24 cellular contexts compared by ENCODE assay signal in the genomic region with DNA sequence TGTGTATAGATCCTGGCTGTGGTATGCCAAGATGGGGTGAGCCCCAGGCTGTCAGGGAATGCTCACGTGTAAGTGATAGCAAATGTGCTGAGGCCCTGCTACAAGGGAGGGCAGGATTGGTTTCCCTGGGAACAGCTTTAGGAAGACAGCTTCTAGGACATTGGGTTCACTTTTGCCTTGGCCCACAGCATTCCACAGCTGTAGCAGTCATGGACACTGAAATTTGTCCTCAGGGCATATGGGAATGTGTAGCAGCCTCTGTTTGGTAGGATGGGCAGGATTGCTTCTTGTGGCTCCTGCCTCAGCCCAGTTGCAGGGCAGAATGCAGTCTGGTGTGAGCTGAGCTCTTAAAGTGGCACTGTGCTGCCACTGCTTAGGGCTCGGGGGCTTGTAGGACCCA.
"Had no signal": no experiment of that assay in that cellular context is flagged by ENCODE, and none has a peak within 500 bp of the region (broad histone marks: within the 10 kb centered on the region; RNA-seq: fewer than 3 reads in every experiment).

No MANE protein-coding gene starts in this region.

- H3K36me3 ChIP-seq: gastroesophageal sphincter, left ventricle myocardium inferior, lower lobe of right lung, pancreas, suprapubic skin, thyroid gland, upper lobe of left lung, uterus had no signal

- H3K9me3 ChIP-seq: pancreas, suprapubic skin, thyroid gland, uterus had no signal

- DNase-seq: effector memory CD4-positive, alpha-beta T cell; erythroblast; glutamatergic neuron; kidney; left cardiac atrium; left ventricle myocardium inferior; lower lobe of right lung; mesenchymal stem cell; midbrain; nucleus accumbens; pancreas; right cardiac atrium; stimulated activated CD4-positive, alpha-beta T cell treated with anti-CD3 and anti-CD28 coated beads, Interleukin-4, amount 100 ng/mL, for 1 hour; stimulated activated CD8-positive, alpha-beta memory T cell treated with anti-CD3 and anti-CD28 coated beads, Interleukin-4, amount 100 ng/mL, for 48 hours; stimulated activated naive CD8-positive, alpha-beta T cell treated with anti-CD3 and anti-CD28 coated beads, Interleukin-15, Interleukin-2, amounts not matched to agents 100 U/mL and 50 U/mL, for 24 hours; thyroid gland; upper lobe of left lung; uterus had no signal

- H2AFZ ChIP-seq: neural progenitor cell had no signal

- H3K9ac ChIP-seq: neural progenitor cell had no signal

- H3K4me2 ChIP-seq: neural progenitor cell, smooth muscle cell had no signal

- H3K27me3 ChIP-seq: gastroesophageal sphincter, neural progenitor cell, pancreas, suprapubic skin, thyroid gland, upper lobe of left lung, uterus had no signal

- H3K4me3 ChIP-seq: gastroesophageal sphincter, left ventricle myocardium inferior, lower lobe of right lung, neural progenitor cell, pancreas, smooth muscle cell, suprapubic skin, thyroid gland, upper lobe of left lung, uterus had no signal

- H3K27ac ChIP-seq: gastroesophageal sphincter, left ventricle myocardium inferior, lower lobe of right lung, neural progenitor cell, pancreas, suprapubic skin, thyroid gland, upper lobe of left lung, uterus had no signal

- H3K4me1 ChIP-seq: gastroesophageal sphincter, left ventricle myocardium inferior, lower lobe of right lung, neural progenitor cell, pancreas, suprapubic skin, upper lobe of left lung, uterus had no signal

- ATAC-seq: gastroesophageal sphincter; left cardiac atrium; lower lobe of right lung; natural killer cell treated with Interleukin-12 subunit alpha and Interleukin-12 subunit beta and Interleukin-15 and Interleukin-18, amount 100 ng/mL, for 72 hours; pancreas; stimulated activated effector memory CD8-positive, alpha-beta T cell treated with anti-CD3 and anti-CD28 coated beads, Interleukin-12 subunit alpha, Interleukin-12 subunit beta, amount 100 ng/mL, for 72 hours; stimulated activated naive CD8-positive, alpha-beta T cell treated with anti-CD3 and anti-CD28 coated beads, Interleukin-15, Interleukin-2, amounts not matched to agents 100 U/mL and 50 U/mL, for 24 hours had no signal
